Comparison of ENCODE assay signal across 24 cellular contexts in the genomic region with DNA sequence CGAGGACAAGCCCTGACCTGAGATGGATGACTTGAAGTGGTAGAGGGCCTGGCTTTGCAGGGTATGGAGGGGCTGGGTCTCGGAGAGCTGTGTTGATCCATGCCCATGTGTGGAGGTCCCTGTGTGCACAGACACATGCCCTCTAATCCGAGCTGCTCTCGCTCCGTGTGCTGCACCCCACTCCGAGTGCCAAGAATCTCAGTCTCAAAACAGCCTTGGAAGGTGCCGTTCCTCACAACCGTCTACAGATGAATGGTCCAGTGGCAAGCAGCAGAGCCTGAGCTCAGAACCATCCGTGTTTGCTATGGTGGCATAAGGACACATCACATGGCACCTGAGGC.
"Had no signal": no experiment of that assay in that cellular context is flagged by ENCODE, and none has a peak within 500 bp of the region (broad histone marks: within the 10 kb centered on the region; RNA-seq: fewer than 3 reads in every experiment).

No MANE protein-coding gene starts in this region.

- H3K27ac ChIP-seq: heart left ventricle, parathyroid adenoma, right atrium auricular region, spleen, suprapubic skin had no signal

- H3K27me3 ChIP-seq: heart left ventricle, right atrium auricular region, spleen, suprapubic skin, tibial nerve had no signal

- H3K36me3 Mint-ChIP-seq: natural killer cell; stimulated activated effector memory CD8-positive, alpha-beta T cell treated with anti-CD3 and anti-CD28 coated beads, Interleukin-12 subunit alpha, Interleukin-12 subunit beta, amount 100 ng/mL, for 72 hours; type B pancreatic cell had no signal

- H3K4me3 Mint-ChIP-seq: immature natural killer cell; mesothelial cell of epicardium; natural killer cell; nephron progenitor cell; stimulated activated effector memory CD8-positive, alpha-beta T cell treated with anti-CD3 and anti-CD28 coated beads, Interleukin-12 subunit alpha, Interleukin-12 subunit beta, amount 100 ng/mL, for 72 hours; stimulated activated naive CD8-positive, alpha-beta T cell treated with anti-CD3 and anti-CD28 coated beads, Interleukin-15, Interleukin-2, amounts not matched to agents 100 ng/mL and 50 ng/mL, for 24 hours; type B pancreatic cell had no signal

- H3K4me3 ChIP-seq: heart left ventricle, lung, right atrium auricular region, spleen, suprapubic skin, tibial nerve had no signal

- H3K9me3 ChIP-seq: heart left ventricle, right atrium auricular region, spleen, suprapubic skin, tibial nerve had no signal

- H3K9me3 Mint-ChIP-seq: immature natural killer cell; mesothelial cell of epicardium; naive B cell; natural killer cell; nephron progenitor cell; stimulated activated effector memory CD8-positive, alpha-beta T cell treated with anti-CD3 and anti-CD28 coated beads, Interleukin-12 subunit alpha, Interleukin-12 subunit beta, amount 100 ng/mL, for 72 hours; stimulated activated naive CD8-positive, alpha-beta T cell treated with anti-CD3 and anti-CD28 coated beads, Interleukin-15, Interleukin-2, amounts not matched to agents 100 ng/mL and 50 ng/mL, for 24 hours; type B pancreatic cell had no signal

- ATAC-seq: heart left ventricle, natural killer cell had no signal

- H2AFZ ChIP-seq: parathyroid adenoma had no signal

- DNase-seq: glutamatergic neuron; hypothalamus; immature natural killer cell; kidney; mesendoderm; naive B cell; natural killer cell; nephron progenitor cell; nucleus accumbens; small intestine; stimulated activated CD4-positive, alpha-beta T cell treated with anti-CD3 and anti-CD28 coated beads, Interleukin-4, amount 100 ng/mL, for 24 hours; stimulated activated naive CD4-positive, alpha-beta T cell had no signal

- H3K79me2 ChIP-seq: parathyroid adenoma had no signal

- H3K9ac ChIP-seq: parathyroid adenoma had no signal

- H3K27ac Mint-ChIP-seq: mesothelial cell of epicardium; naive B cell; natural killer cell; progenitor cell of endocrine pancreas; stimulated activated effector memory CD8-positive, alpha-beta T cell treated with anti-CD3 and anti-CD28 coated beads, Interleukin-12 subunit alpha, Interleukin-12 subunit beta, amount 100 ng/mL, for 72 hours; type B pancreatic cell had no signal

- H3K4me1 ChIP-seq: parathyroid adenoma, right atrium auricular region, suprapubic skin had no signal

- H3K27me3 Mint-ChIP-seq: naive B cell; progenitor cell of endocrine pancreas; stimulated activated naive CD8-positive, alpha-beta T cell treated with anti-CD3 and anti-CD28 coated beads, Interleukin-15, Interleukin-2, amounts not matched to agents 100 ng/mL and 50 ng/mL, for 24 hours; type B pancreatic cell had no signal
